Comparison of ENCODE assay signal across 8 cellular contexts in genomic region chr2:75646583-75647425, GRCh38. TPM values are rescaled to one million over a fixed set of nuclear protein-coding genes. Genes with fewer than 3 reads are reported as not detected.
A peak's percentile ranks its signal among the peaks of the same experiment; 100 is the strongest.
DNase-seq lines count a peak whose midpoint lies in the region; ATAC-seq and TF ChIP-seq lines count a peak whose summit lies in the region.

Gene MRPL19, plus strand, starts transcription at chr2:75646783. Its CDS starts 25 bp downstream, at chr2:75646808.

- no peaks in the 10 kb centered on the region for H3K9me3 Mint-ChIP-seq in activated T-helper 17 cell treated with anti-CD3 and anti-CD28 coated beads, Interleukin-2, amount 50 U/mL, for 72 hours
- no peaks in the 10 kb centered on the region for H3K9me3 Mint-ChIP-seq in natural killer cell

- H3K36me3 ChIP-seq in RWPE2 (ENCODE audit: low read depth): peaks cover 41% of the 10 kb centered on the region

- peak within 1 kb of the TSS; percentile 78 for H3K4me3 ChIP-seq in RWPE2 (ENCODE audit: severe bottlenecking)

- DNase-seq in EL (peak; percentile 91), GOT3 (lab: John Stamatoyannopoulos, UW) (peak; percentile 47), LHCN-M2 (ENCODE audit: low read depth) (peak; percentile 93), RWPE2 (ENCODE audit: low spot score) (peak; percentile 82), fibroblast of peridontal ligament (ENCODE audit: extremely low read depth) (peak; percentile 92), natural killer cell (peak; percentile 52)
- DNase-seq in stimulated activated naive CD4-positive, alpha-beta T cell (lab: John Stamatoyannopoulos, UW): peak; percentile 51 to 78 (median 62)

- no peaks in the 10 kb centered on the region for H3K9me3 ChIP-seq in RWPE2 (ENCODE audit: severe bottlenecking)

- H3K27ac Mint-ChIP-seq in activated T-helper 17 cell treated with anti-CD3 and anti-CD28 coated beads, Interleukin-2, amount 50 U/mL, for 72 hours: peak within 1 kb of the TSS; percentile 92
- H3K27ac Mint-ChIP-seq in natural killer cell: peak within 1 kb of the TSS; percentile 83 to 90

- H3K27ac ChIP-seq in RWPE2 (ENCODE audit: poor library complexity, severe bottlenecking): peak within 1 kb of the TSS; percentile 30

- peak within 1 kb of the TSS; percentile 92 for H3K4me3 Mint-ChIP-seq in activated T-helper 17 cell treated with anti-CD3 and anti-CD28 coated beads, Interleukin-2, amount 50 U/mL, for 72 hours
- H3K4me3 Mint-ChIP-seq in natural killer cell: peak within 1 kb of the TSS; percentile 94

- no peaks in the 10 kb centered on the region for H3K27me3 ChIP-seq in RWPE2 (ENCODE audit: insufficient read depth, poor library complexity, severe bottlenecking)

- peaks cover 3% of the 10 kb centered on the region for H3K4me1 ChIP-seq in RWPE2 (ENCODE audit: insufficient read depth, poor library complexity, severe bottlenecking)

- H3K4me1 Mint-ChIP-seq in activated T-helper 17 cell treated with anti-CD3 and anti-CD28 coated beads, Interleukin-2, amount 50 U/mL, for 72 hours: no peaks in the 10 kb centered on the region
- peaks cover 20 to 33% of the 10 kb centered on the region in 2 donors for H3K4me1 Mint-ChIP-seq in natural killer cell

- ATAC-seq in RWPE2 (ENCODE audit: low read depth) (peak; percentile 96), natural killer cell (peak; percentile 95 to 99 (median 98))
- ATAC-seq in activated T-helper 17 cell treated with anti-CD3 and anti-CD28 coated beads, Interleukin-2, amount 50 U/mL, for 72 hours (replicated peaks): peak; percentile 97

- intact Hi-C loops in natural killer cell (cut with micrococcal nuclease): no loop called here

- H3K27me3 Mint-ChIP-seq in activated T-helper 17 cell treated with anti-CD3 and anti-CD28 coated beads, Interleukin-2, amount 50 U/mL, for 72 hours: no peaks in the 10 kb centered on the region
- H3K27me3 Mint-ChIP-seq in natural killer cell (ENCODE audit: low read depth in 2 of 2): no peaks in the 10 kb centered on the region

- TF ChIP-seq CTCF in RWPE2 (IDR thresholded peaks at IDR 0.05; ENCODE audit: poor library complexity, severe bottlenecking) (no peak), natural killer cell (IDR thresholded peaks at IDR 0.05) (no peak)

- peaks cover 46% of the 10 kb centered on the region for H3K36me3 Mint-ChIP-seq in activated T-helper 17 cell treated with anti-CD3 and anti-CD28 coated beads, Interleukin-2, amount 50 U/mL, for 72 hours (ENCODE audit: low read depth)
- H3K36me3 Mint-ChIP-seq in natural killer cell: no peaks in the 10 kb centered on the region

RNA-seq across cellular contexts. Expression of gene MRPL19, which starts in this region (rescaled TPM):
- total RNA-seq in LHCN-M2 (2014; rRNA removed) (55.6 and 76.4 TPM in 2 replicates), natural killer cell (10 to 100 TPM; 11.9 to 22.9 (median 17.8) TPM)
- 22.4 TPM for polyA plus RNA-seq in LHCN-M2 (2012)
- 10 to 100 TPM; 37.0 to 69.2 TPM for total RNA-seq in activated T-helper 17 cell treated with anti-CD3 and anti-CD28 coated beads, Interleukin-2, amount 50 U/mL, for 72 hours

Comparison
In these comparisons a context has a peak if more than half of its experiments do, and no peak if none do; other contexts are left out.
1. Peak in every context shown above with its lines: DNase-seq, ATAC-seq, H3K4me3 ChIP-seq and H3K27ac ChIP-seq.